In the genomic region with DNA sequence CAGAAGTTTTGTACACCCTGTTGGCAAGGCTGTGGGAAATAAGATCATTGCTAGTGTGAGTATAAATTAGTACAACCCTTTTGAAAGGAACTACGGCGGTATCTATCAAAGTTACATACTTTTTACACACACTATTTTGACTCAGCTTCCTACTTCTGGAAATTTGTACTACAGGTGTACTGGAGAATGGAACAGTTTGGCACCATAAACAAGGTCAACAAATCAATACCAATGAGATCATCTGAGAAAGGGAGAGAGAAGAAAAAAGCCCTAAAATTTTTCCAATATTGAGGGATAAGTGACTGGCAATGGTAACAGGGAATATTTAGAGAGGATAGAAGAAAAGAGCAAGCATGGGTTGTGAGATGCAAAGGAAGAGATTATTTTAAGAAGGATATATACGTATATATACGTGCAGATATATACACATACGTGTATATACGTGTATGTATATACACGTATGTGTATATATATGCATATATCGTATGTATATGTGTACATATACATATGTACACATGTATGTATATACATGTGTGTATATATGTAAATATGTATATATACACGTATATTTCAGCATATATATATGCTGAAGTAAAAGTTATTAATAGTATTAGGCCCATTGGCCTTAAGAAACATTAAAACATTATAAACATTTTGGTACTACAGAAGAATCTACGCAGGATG, we compare ENCODE assay signal across 1 cellular context.
TF ChIP-seq lines count a peak whose summit lies in the region.

No MANE protein-coding gene starts in this region.

TF ChIP-seq in K562, 482 proteins besides CTCF, POLR2A, EP300 and RAD21 (continued from another document):
- no peak for TF ChIP-seq NKRF (IDR thresholded peaks at IDR 0.05; ENCODE audit: borderline replicate concordance)
- TF ChIP-seq ZBTB11 (CRISPR knock-in tag; IDR thresholded peaks at IDR 0.05), result 0 out of 6 replicates have a peak, but pooled peaks of 1 of the 3 experiments have one; percentile 45
- TF ChIP-seq, protein P1, sequence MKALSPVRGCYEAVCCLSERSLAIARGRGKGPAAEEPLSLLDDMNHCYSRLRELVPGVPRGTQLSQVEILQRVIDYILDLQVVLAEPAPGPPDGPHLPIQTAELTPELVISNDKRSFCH (CRISPR knock-in tag; IDR thresholded peaks at IDR 0.05), result 0 out of 2 replicates have a peak, but pooled peaks have one; percentile 59
- TF ChIP-seq, protein P1 (tag; IDR thresholded peaks at IDR 0.05), result no peak
- TF ChIP-seq ARNT (IDR thresholded peaks at IDR 0.05), result no peak
- no peak for TF ChIP-seq KAT2B (IDR thresholded peaks at IDR 0.05; ENCODE audit: low read depth, low read length)
- TF ChIP-seq GABPB2 (CRISPR knock-in tag; conservative IDR thresholded peaks at IDR 0.05), result peak; percentile 84; the same call in 1 of the 2 replicates
- no peak for TF ChIP-seq ZNF398 (CRISPR knock-in tag; IDR thresholded peaks at IDR 0.05)
- 0 out of 2 replicates have a peak, but pooled peaks have one; percentile 35 for TF ChIP-seq SNAPC5 (CRISPR knock-in tag; IDR thresholded peaks at IDR 0.05)
- no peak for TF ChIP-seq ZSCAN32 (CRISPR knock-in tag; IDR thresholded peaks at IDR 0.05)
- TF ChIP-seq BHLHE40 (IDR thresholded peaks at IDR 0.05; ENCODE audit: low read length), result no peak
- TF ChIP-seq, protein P2, sequence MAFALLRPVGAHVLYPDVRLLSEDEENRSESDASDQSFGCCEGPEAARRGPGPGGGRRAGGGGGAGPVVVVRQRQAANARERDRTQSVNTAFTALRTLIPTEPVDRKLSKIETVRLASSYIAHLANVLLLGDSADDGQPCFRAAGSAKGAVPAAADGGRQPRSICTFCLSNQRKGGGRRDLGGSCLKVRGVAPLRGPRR (CRISPR knock-in tag; IDR thresholded peaks at IDR 0.05), result peak; percentile 55; the same call in 1 of the 2 replicates
- no peak for TF ChIP-seq ZNF778 (CRISPR knock-in tag; IDR thresholded peaks at IDR 0.05)
- TF ChIP-seq NFIX (CRISPR knock-in tag; IDR thresholded peaks at IDR 0.05; ENCODE audit: low read depth), result peak; percentile 80
- no peak for TF ChIP-seq ZKSCAN8 (CRISPR knock-in tag; IDR thresholded peaks at IDR 0.05)
- peak; percentile 82 for TF ChIP-seq ZNF140 (CRISPR knock-in tag; IDR thresholded peaks at IDR 0.05)
- no peak for TF ChIP-seq MTA2 (IDR thresholded peaks at IDR 0.05; ENCODE audit: low read depth)
- no peak for TF ChIP-seq ZBTB8A (IDR thresholded peaks at IDR 0.05; ENCODE audit: partially characterized antibody)
- TF ChIP-seq CBFA2T3 (IDR thresholded peaks at IDR 0.05), result no peak
- peak in 1 of 2 experiments; percentile 42 for TF ChIP-seq NCOA2 (IDR thresholded peaks at IDR 0.05; ENCODE audit: partially characterized antibody in 2 of 2)
- no peak for TF ChIP-seq NR1H2 (CRISPR knock-in tag; IDR thresholded peaks at IDR 0.05)
- TF ChIP-seq, protein P3, sequence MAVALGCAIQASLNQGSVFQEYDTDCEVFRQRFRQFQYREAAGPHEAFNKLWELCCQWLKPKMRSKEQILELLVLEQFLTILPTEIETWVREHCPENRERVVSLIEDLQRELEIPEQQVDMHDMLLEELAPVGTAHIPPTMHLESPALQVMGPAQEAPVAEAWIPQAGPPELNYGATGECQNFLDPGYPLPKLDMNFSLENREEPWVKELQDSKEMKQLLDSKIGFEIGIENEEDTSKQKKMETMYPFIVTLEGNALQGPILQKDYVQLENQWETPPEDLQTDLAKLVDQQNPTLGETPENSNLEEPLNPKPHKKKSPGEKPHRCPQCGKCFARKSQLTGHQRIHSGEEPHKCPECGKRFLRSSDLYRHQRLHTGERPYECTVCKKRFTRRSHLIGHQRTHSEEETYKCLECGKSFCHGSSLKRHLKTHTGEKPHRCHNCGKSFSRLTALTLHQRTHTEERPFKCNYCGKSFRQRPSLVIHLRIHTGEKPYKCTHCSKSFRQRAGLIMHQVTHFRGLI (CRISPR knock-in tag; IDR thresholded peaks at IDR 0.05), result peak; percentile 79; the same call in 1 of the 2 replicates
- TF ChIP-seq, protein P4, sequence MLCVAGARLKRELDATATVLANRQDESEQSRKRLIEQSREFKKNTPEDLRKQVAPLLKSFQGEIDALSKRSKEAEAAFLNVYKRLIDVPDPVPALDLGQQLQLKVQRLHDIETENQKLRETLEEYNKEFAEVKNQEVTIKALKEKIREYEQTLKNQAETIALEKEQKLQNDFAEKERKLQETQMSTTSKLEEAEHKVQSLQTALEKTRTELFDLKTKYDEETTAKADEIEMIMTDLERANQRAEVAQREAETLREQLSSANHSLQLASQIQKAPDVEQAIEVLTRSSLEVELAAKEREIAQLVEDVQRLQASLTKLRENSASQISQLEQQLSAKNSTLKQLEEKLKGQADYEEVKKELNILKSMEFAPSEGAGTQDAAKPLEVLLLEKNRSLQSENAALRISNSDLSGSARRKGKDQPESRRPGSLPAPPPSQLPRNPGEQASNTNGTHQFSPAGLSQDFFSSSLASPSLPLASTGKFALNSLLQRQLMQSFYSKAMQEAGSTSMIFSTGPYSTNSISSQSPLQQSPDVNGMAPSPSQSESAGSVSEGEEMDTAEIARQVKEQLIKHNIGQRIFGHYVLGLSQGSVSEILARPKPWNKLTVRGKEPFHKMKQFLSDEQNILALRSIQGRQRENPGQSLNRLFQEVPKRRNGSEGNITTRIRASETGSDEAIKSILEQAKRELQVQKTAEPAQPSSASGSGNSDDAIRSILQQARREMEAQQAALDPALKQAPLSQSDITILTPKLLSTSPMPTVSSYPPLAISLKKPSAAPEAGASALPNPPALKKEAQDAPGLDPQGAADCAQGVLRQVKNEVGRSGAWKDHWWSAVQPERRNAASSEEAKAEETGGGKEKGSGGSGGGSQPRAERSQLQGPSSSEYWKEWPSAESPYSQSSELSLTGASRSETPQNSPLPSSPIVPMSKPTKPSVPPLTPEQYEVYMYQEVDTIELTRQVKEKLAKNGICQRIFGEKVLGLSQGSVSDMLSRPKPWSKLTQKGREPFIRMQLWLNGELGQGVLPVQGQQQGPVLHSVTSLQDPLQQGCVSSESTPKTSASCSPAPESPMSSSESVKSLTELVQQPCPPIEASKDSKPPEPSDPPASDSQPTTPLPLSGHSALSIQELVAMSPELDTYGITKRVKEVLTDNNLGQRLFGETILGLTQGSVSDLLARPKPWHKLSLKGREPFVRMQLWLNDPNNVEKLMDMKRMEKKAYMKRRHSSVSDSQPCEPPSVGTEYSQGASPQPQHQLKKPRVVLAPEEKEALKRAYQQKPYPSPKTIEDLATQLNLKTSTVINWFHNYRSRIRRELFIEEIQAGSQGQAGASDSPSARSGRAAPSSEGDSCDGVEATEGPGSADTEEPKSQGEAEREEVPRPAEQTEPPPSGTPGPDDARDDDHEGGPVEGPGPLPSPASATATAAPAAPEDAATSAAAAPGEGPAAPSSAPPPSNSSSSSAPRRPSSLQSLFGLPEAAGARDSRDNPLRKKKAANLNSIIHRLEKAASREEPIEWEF (CRISPR knock-in tag; IDR thresholded peaks at IDR 0.05), result no peak
- no peak for TF ChIP-seq E2F8 (IDR thresholded peaks at IDR 0.05; ENCODE audit: low read depth, partially characterized antibody)
- no peak for TF ChIP-seq SIN3B (IDR thresholded peaks at IDR 0.05; ENCODE audit: low read depth)
- TF ChIP-seq THAP12 (CRISPR knock-in tag; IDR thresholded peaks at IDR 0.05), result no peak
- TF ChIP-seq TFE3 (CRISPR knock-in tag; IDR thresholded peaks at IDR 0.05), result no peak
- TF ChIP-seq CAMTA2 (CRISPR knock-in tag; conservative IDR thresholded peaks at IDR 0.05), result 0 out of 2 replicates have a peak, but pooled peaks have one; percentile 40
